ENCODE assay signal across 27 cellular contexts in the genomic region with DNA sequence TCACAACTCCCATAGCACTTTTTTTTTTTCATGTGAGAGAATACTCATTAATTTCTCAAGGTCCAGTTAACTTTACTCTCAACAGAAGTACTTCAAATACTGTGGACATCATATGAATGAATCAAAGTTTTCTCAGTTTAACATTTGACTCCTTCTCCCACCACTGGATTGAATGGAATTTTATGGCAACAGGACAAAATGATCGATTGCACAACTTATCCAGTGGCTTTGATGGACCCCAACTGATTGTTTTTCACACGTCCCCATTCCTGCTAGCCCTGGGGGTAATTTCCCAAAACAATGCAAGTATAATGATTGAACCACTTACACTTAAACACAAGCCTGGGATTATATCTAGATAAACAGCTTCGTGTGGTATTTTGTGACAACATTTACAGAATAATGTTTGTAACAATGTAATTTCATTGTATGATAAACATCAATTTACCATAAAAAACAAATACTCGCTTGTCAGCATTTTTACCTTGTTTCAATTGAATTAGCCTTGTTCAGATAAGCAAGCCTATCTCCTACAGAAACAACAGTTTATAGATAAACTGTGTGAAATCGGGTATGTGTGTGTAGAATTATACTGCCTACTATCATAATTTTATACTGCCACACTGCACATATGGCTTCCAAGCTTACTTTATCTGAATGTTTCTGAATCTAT.
DNase-seq lines count a peak whose midpoint lies in the region; ATAC-seq and TF ChIP-seq lines count a peak whose summit lies in the region.
"Had no signal": no experiment of that assay in that cellular context is flagged by ENCODE, and none has a peak within 500 bp of the region (broad histone marks: within the 10 kb centered on the region; RNA-seq: fewer than 3 reads in every experiment).

No MANE protein-coding gene starts in this region.

- H3K27me3 Mint-ChIP-seq in endodermal cell (ENCODE audit: insufficient read depth) (no peaks in the 10 kb centered on the region), neural progenitor cell (ENCODE audit: insufficient read depth, low read depth) (no peaks in the 10 kb centered on the region), T-cell (no peaks in the 10 kb centered on the region)
- H3K27me3 Mint-ChIP-seq: activated naive CD8-positive, alpha-beta T cell treated with anti-CD3 and anti-CD28 coated beads, Interleukin-2, amount 10 ng/mL, durations not matched to agents 7 days and 5 days had no signal

- no peak overlapping the region for H3K9ac ChIP-seq in SK-N-SH
- H3K9ac ChIP-seq in endodermal cell (ENCODE audit: extremely low read depth, low read length, poor library complexity, severe bottlenecking) = no peak overlapping the region
- H3K9ac ChIP-seq in neural progenitor cell = no peak overlapping the region
- H3K9ac ChIP-seq: BLaER1 had no signal

- H3K4me1 ChIP-seq in HAP-1 (peaks cover 19% of the 10 kb centered on the region), SK-N-SH (ENCODE audit: control insufficient read depth in 1 of 2, insufficient read depth in 2 of 2, low read depth in 1 of 2, low read length in 1 of 2) (no peaks in the 10 kb centered on the region; a peak in 2 of 4 replicates), endodermal cell (ENCODE audit: control insufficient read depth, insufficient read depth, low read length) (peaks cover 3% of the 10 kb centered on the region), neural progenitor cell (peaks cover 18% of the 10 kb centered on the region), stomach (peaks cover 0 to 3% (median 0%) of the 10 kb centered on the region in 4 donors)
- H3K4me1 ChIP-seq: transverse colon had no signal

- H3K9me2 ChIP-seq in SK-N-SH = 0 out of 2 replicates have a peak, but pooled peaks cover 2% of the 10 kb centered on the region

- no peak overlapping the region for H3K4me2 ChIP-seq in SK-N-SH
- peak overlapping the region; percentile 19 for H3K4me2 ChIP-seq in neural progenitor cell
- H3K4me2 ChIP-seq: BLaER1 had no signal

- no peak for ATAC-seq in sciatic nerve
- ATAC-seq in T-cell (replicated peaks in 1 of 4) = no peak
- ATAC-seq: activated CD8-positive, alpha-beta T cell treated with anti-CD3 and anti-CD28 coated beads, Interleukin-2, amount 10 ng/mL, durations not matched to agents 7 days and 5 days; left colon had no signal

- H3K36me3 ChIP-seq in HAP-1 (replicated peaks) (no peaks in the 10 kb centered on the region), SK-N-SH (replicated peaks in 1 of 2; ENCODE audit: control insufficient read depth in 1 of 2, insufficient read depth in 2 of 2, low read length in 1 of 2) (no peaks in the 10 kb centered on the region), endodermal cell (ENCODE audit: control insufficient read depth, insufficient read depth, low read length) (no peaks in the 10 kb centered on the region), neural progenitor cell (peaks cover 24% of the 10 kb centered on the region), stomach (peaks cover 0 to 5% (median under 1%) of the 10 kb centered on the region in 4 donors)
- H3K36me3 ChIP-seq: BLaER1, brain microvascular endothelial cell, MG63, transverse colon had no signal

- no peak overlapping the region for H3K4me3 Mint-ChIP-seq in endodermal cell
- no peak overlapping the region for H3K4me3 Mint-ChIP-seq in neural progenitor cell
- H3K4me3 Mint-ChIP-seq in T-cell = no peak overlapping the region
- H3K4me3 Mint-ChIP-seq: activated CD8-positive, alpha-beta T cell treated with anti-CD3 and anti-CD28 coated beads, Interleukin-2, amount 10 ng/mL, durations not matched to agents 7 days and 5 days; activated naive CD8-positive, alpha-beta T cell treated with anti-CD3 and anti-CD28 coated beads, Interleukin-2, amount 10 ng/mL, durations not matched to agents 7 days and 5 days had no signal

- H3K36me3 Mint-ChIP-seq in endodermal cell (ENCODE audit: low read depth) (peaks cover 5% of the 10 kb centered on the region), neural progenitor cell (peaks cover 14% of the 10 kb centered on the region), T-cell (no peaks in the 10 kb centered on the region)
- H3K36me3 Mint-ChIP-seq: activated naive CD8-positive, alpha-beta T cell treated with anti-CD3 and anti-CD28 coated beads, Interleukin-2, amount 10 ng/mL, durations not matched to agents 7 days and 5 days had no signal

- H3K27ac ChIP-seq in SK-N-SH (ENCODE audit: low read depth in 2 of 2, low read length in 1 of 2) (no peak overlapping the region), endodermal cell (ENCODE audit: low read depth, low read length) (peak overlapping the region; percentile 44), neural progenitor cell (no peak overlapping the region), stomach (no peak overlapping the region)
- H3K27ac ChIP-seq: BLaER1, brain microvascular endothelial cell, transverse colon had no signal

- peak overlapping the region; percentile 13 for H3K27ac Mint-ChIP-seq in endodermal cell
- H3K27ac Mint-ChIP-seq in neural progenitor cell = no peak overlapping the region
- no peak overlapping the region for H3K27ac Mint-ChIP-seq in T-cell
- H3K27ac Mint-ChIP-seq: activated CD8-positive, alpha-beta T cell treated with anti-CD3 and anti-CD28 coated beads, Interleukin-2, amount 10 ng/mL, durations not matched to agents 7 days and 5 days; activated naive CD8-positive, alpha-beta T cell treated with anti-CD3 and anti-CD28 coated beads, Interleukin-2, amount 10 ng/mL, durations not matched to agents 7 days and 5 days had no signal

- TF ChIP-seq RAD21 in SK-N-SH (IDR thresholded peaks at IDR 0.05; ENCODE audit: low read length) = no peak

- POLR2A ChIA-PET in SK-N-SH (lab: Yijun Ruan, JAX) = no interaction called here
- POLR2A ChIA-PET in T-cell (lab: Charles Lee) = no interaction called here

- TF ChIP-seq CTCF in SK-N-SH (IDR thresholded peaks at IDR 0.05) (no peak), endodermal cell (conservative IDR thresholded peaks at IDR 0.05) (no peak), neural progenitor cell (IDR thresholded peaks at IDR 0.05) (no peak), stomach (IDR thresholded peaks at IDR 0.05) (no peak)

- H3K4me3 ChIP-seq in HAP-1 (no peak overlapping the region), SK-N-SH (ENCODE audit: low read depth in 2 of 2, low read length in 1 of 2) (no peak overlapping the region), endodermal cell (ENCODE audit: low read length) (no peak overlapping the region), neural progenitor cell (no peak overlapping the region), stomach (no peak overlapping the region)
- H3K4me3 ChIP-seq: BLaER1, MG63, transverse colon had no signal

- H2AFZ ChIP-seq in SK-N-SH (ENCODE audit: low read depth) (no peak overlapping the region), neural progenitor cell (replicated peaks) (no peak overlapping the region)

- H3K27me3 ChIP-seq in HAP-1 (ENCODE audit: low read depth) (no peaks in the 10 kb centered on the region), SK-N-SH (ENCODE audit: insufficient read depth) (no peaks in the 10 kb centered on the region), endodermal cell (ENCODE audit: control insufficient read depth, insufficient read depth, low read length, poor library complexity, severe bottlenecking) (no peaks in the 10 kb centered on the region), neural progenitor cell (no peaks in the 10 kb centered on the region), stomach (no peaks in the 10 kb centered on the region)
- H3K27me3 ChIP-seq: BLaER1, brain microvascular endothelial cell, MG63, transverse colon had no signal

- CTCF ChIA-PET in SK-N-SH (lab: Yijun Ruan, JAX) (no interaction called here), T-cell (lab: Charles Lee) (no interaction called here)

- peak; percentile 14 to 21 for DNase-seq in HAP-1 (ENCODE audit: low spot score in 2 of 2)
- peak; percentile 9 for DNase-seq in SK-N-SH
- no peak for DNase-seq in endodermal cell
- no peak for DNase-seq in neural progenitor cell (ENCODE audit: low spot score)
- DNase-seq in sciatic nerve (ENCODE audit: low spot score) = no peak
- no peak for DNase-seq in stomach
- no peak for DNase-seq in T-cell
- DNase-seq: activated CD4-positive, alpha-beta T cell treated with anti-CD3 and anti-CD28 coated beads for 1 hour; activated CD8-positive, alpha-beta T cell treated with anti-CD3 and anti-CD28 coated beads, Interleukin-2, amount 10 ng/mL, durations not matched to agents 7 days and 5 days; activated effector memory CD4-positive, alpha-beta T cell treated with Interleukin-2 at 50 U/mL for 16 hours; activated naive CD8-positive, alpha-beta T cell treated with anti-CD3 and anti-CD28 coated beads, Interleukin-2, amount 10 ng/mL, durations not matched to agents 7 days and 5 days; brain microvascular endothelial cell; effector CD4-positive, alpha-beta T cell; erythroblast; foreskin melanocyte; H7; KG1; left colon; mammary epithelial cell; MG63; NCI-H2081; NCI-H2227 treated with DMSO at 0.1 percent for 48 hours; nucleus accumbens; small intestine; stimulated activated CD4-positive, alpha-beta T cell treated with anti-CD3 and anti-CD28 coated beads, Interleukin-1b, Interleukin-23, amount 100 ng/mL, for 48 hours; transverse colon had no signal

- H3K79me2 ChIP-seq in SK-N-SH (ENCODE audit: insufficient read depth) (no peaks in the 10 kb centered on the region), neural progenitor cell (ENCODE audit: low read depth) (peaks cover 71% of the 10 kb centered on the region)

- TF ChIP-seq POLR2A in stomach (IDR thresholded peaks at IDR 0.05) = no peak

- no peaks in the 10 kb centered on the region for H4K20me1 ChIP-seq in SK-N-SH (ENCODE audit: insufficient read depth)
- H4K20me1 ChIP-seq in neural progenitor cell (ENCODE audit: low read depth) = no peaks in the 10 kb centered on the region
- H4K20me1 ChIP-seq: BLaER1 had no signal

- H3F3A ChIP-seq in SK-N-SH (replicated peaks; ENCODE audit: insufficient read depth) (no peaks in the 10 kb centered on the region), neural progenitor cell (ENCODE audit: low read depth) (no peaks in the 10 kb centered on the region)

- 35% methylated on average over 5 of the region's 5 CpGs for WGBS in SK-N-SH (ENCODE audit: low lambda C conversion rate)
- 83 to 100% methylated on average over 1 to 3 of the region's 5 CpGs for WGBS in endodermal cell (ENCODE audit: insufficient coverage in 1 of 2, insufficient read length in 1 of 2), 2 experiments
- WGBS in stomach, 5 donors = 46 to 65% (median 55%) methylated on average over 5 of the region's 5 CpGs

- H3K9me3 ChIP-seq in HAP-1 (no peaks in the 10 kb centered on the region), SK-N-SH (no peaks in the 10 kb centered on the region), endodermal cell (ENCODE audit: control insufficient read depth, low read length) (no peaks in the 10 kb centered on the region), neural progenitor cell (ENCODE audit: low read depth) (no peaks in the 10 kb centered on the region), stomach (no peaks in the 10 kb centered on the region)
- H3K9me3 ChIP-seq: BLaER1, MG63, transverse colon had no signal

- in situ Hi-C loops in HAP-1 (cut with MboI; ENCODE audit: low sequenced_read_pairs) = no loop called here

- TF ChIP-seq EP300 in SK-N-SH (IDR thresholded peaks at IDR 0.05; ENCODE audit: borderline replicate concordance in 1 of 2, low read depth in 1 of 2, low read length in 1 of 2) (peak in 1 of 2 experiments; percentile 30; a peak in 1 of 4 replicates), stomach (IDR thresholded peaks at IDR 0.05) (no peak)

- intact Hi-C loops in sciatic nerve (cut with DNase I) = no loop called here
- intact Hi-C loops in stomach (cut with DNase I; ENCODE audit: low total_unique reads) = no loop called here

- H3K4me1 Mint-ChIP-seq in endodermal cell (peaks cover 35% of the 10 kb centered on the region), neural progenitor cell (peaks cover 17% of the 10 kb centered on the region), T-cell (no peaks in the 10 kb centered on the region)
- H3K4me1 Mint-ChIP-seq: activated naive CD8-positive, alpha-beta T cell treated with anti-CD3 and anti-CD28 coated beads, Interleukin-2, amount 10 ng/mL, durations not matched to agents 7 days and 5 days had no signal

- H3K9me3 Mint-ChIP-seq in endodermal cell (no peaks in the 10 kb centered on the region), neural progenitor cell (no peaks in the 10 kb centered on the region), T-cell (peaks cover 0 to 2% (median 2%) of the 10 kb centered on the region in 3 donors)
- H3K9me3 Mint-ChIP-seq: activated naive CD8-positive, alpha-beta T cell treated with anti-CD3 and anti-CD28 coated beads, Interleukin-2, amount 10 ng/mL, durations not matched to agents 7 days and 5 days had no signal

Comparison
In these comparisons a context has a peak if more than half of its experiments do, and no peak if none do; other contexts are left out.
1. DNase-seq: peak in HAP-1 (2 of 2) and SK-N-SH (single experiment); none in endodermal cell (single experiment), neural progenitor cell (single experiment), sciatic nerve (single experiment), stomach (single experiment) and T-cell (0 of 34).